39 cellular contexts compared by ENCODE assay signal in genomic region chr10:123361832-123362231, GRCh38.
"Had no signal": no experiment of that assay in that cellular context is flagged by ENCODE, and none has a peak within 500 bp of the region (broad histone marks: within the 10 kb centered on the region; RNA-seq: fewer than 3 reads in every experiment).

No MANE protein-coding gene starts in this region.

- H3K4me3 ChIP-seq: ascending aorta, cardiac muscle cell had no signal

- H3K4me1 ChIP-seq: ascending aorta had no signal

- H3K27ac ChIP-seq: ascending aorta, cardiac muscle cell, VCaP had no signal

- H3K9me3 Mint-ChIP-seq: activated B cell treated with CpG ODN at 0.5 μM for 24 hours; activated CD4-positive, alpha-beta memory T cell treated with anti-CD3 and anti-CD28 coated beads for 36 hours; activated CD4-positive, alpha-beta T cell treated with anti-CD3 and anti-CD28 coated beads, Interleukin-2, amount 10 ng/mL, durations not matched to agents 24 days and 14 days; activated CD8-positive, alpha-beta T cell treated with anti-CD3 and anti-CD28 coated beads for 36 hours; activated naive CD4-positive, alpha-beta T cell treated with anti-CD3 and anti-CD28 coated beads for 36 hours; activated naive CD8-positive, alpha-beta T cell treated with anti-CD3 and anti-CD28 coated beads, Interleukin-2, amount 10 ng/mL, durations not matched to agents 7 days and 5 days; activated naive CD8-positive, alpha-beta T cell treated with anti-CD3 and anti-CD28 coated beads, Interleukin-2, amount 50 U/mL, for 24 hours; activated T-cell treated with anti-CD3 and anti-CD28 coated beads, Interleukin-2, amount 50 U/mL, for 4 hours; activated T-helper 1 cell treated with anti-CD3 and anti-CD28 coated beads, Interleukin-12 subunit alpha, Interleukin-12 subunit beta, Interleukin-2, Interleukin-4 antibody, amounts not matched to agents 30 ng/mL and 10 ng/mL and 1 ng/mL, durations not matched to agents 14 hours and 24 hours and 36 hours; central memory CD8-positive, alpha-beta T cell; T-helper 1 cell treated with Interleukin-12 subunit alpha and Interleukin-12 subunit beta and Interleukin-4 antibody, amounts not matched to agents 30 μg/mL and 1 μg/mL, for 36 hours; T-helper 2 cell treated with Interferon-gamma antibody and Interleukin-4, amounts not matched to agents 5 μg/mL and 100 μg/mL, for 36 hours had no signal

- H3K36me3 Mint-ChIP-seq: activated CD4-positive, alpha-beta memory T cell treated with anti-CD3 and anti-CD28 coated beads for 36 hours; activated naive CD8-positive, alpha-beta T cell treated with anti-CD3 and anti-CD28 coated beads, Interleukin-2, amount 10 ng/mL, durations not matched to agents 7 days and 5 days; brain had no signal

- H3K36me3 ChIP-seq: ascending aorta, cardiac muscle cell had no signal

- FAIRE-seq: bronchial epithelial cell, TTC549 had no signal

- H3K9me3 ChIP-seq: ascending aorta had no signal

- H3K4me1 Mint-ChIP-seq: activated B cell treated with CpG ODN at 0.5 μM for 24 hours; activated CD4-positive, alpha-beta T cell treated with anti-CD3 and anti-CD28 coated beads, Interleukin-2, amount 10 ng/mL, durations not matched to agents 24 days and 14 days; activated naive CD8-positive, alpha-beta T cell treated with anti-CD3 and anti-CD28 coated beads, Interleukin-2, amount 10 ng/mL, durations not matched to agents 7 days and 5 days; activated naive CD8-positive, alpha-beta T cell treated with anti-CD3 and anti-CD28 coated beads, Interleukin-2, amount 50 U/mL, for 24 hours; activated T-helper 17 cell treated with anti-CD3 and anti-CD28 coated beads, Interleukin-2, amount 50 U/mL, for 72 hours; central memory CD8-positive, alpha-beta T cell had no signal

- H3K4me3 Mint-ChIP-seq: activated B cell treated with CpG ODN at 0.5 μM for 24 hours; activated CD4-positive, alpha-beta memory T cell treated with anti-CD3 and anti-CD28 coated beads for 36 hours; activated CD4-positive, alpha-beta T cell treated with anti-CD3 and anti-CD28 coated beads, Interleukin-2, amount 10 ng/mL, durations not matched to agents 24 days and 14 days; activated CD8-positive, alpha-beta T cell treated with anti-CD3 and anti-CD28 coated beads for 36 hours; activated naive CD4-positive, alpha-beta T cell treated with anti-CD3 and anti-CD28 coated beads for 36 hours; activated naive CD8-positive, alpha-beta T cell treated with anti-CD3 and anti-CD28 coated beads, Interleukin-2, amount 10 ng/mL, durations not matched to agents 7 days and 5 days; activated naive CD8-positive, alpha-beta T cell treated with anti-CD3 and anti-CD28 coated beads, Interleukin-2, amount 50 U/mL, for 24 hours; activated T-cell treated with anti-CD3 and anti-CD28 coated beads, Interleukin-2, amount 50 U/mL, for 4 hours; activated T-cell treated with anti-CD3 and anti-CD28 coated beads, Interleukin-2, amount 50 U/mL, for 72 hours; activated T-helper 1 cell treated with anti-CD3 and anti-CD28 coated beads, Interleukin-12 subunit alpha, Interleukin-12 subunit beta, Interleukin-2, Interleukin-4 antibody, amounts not matched to agents 30 ng/mL and 10 ng/mL and 1 ng/mL, durations not matched to agents 14 hours and 24 hours and 36 hours; activated T-helper 17 cell treated with anti-CD3 and anti-CD28 coated beads, Interleukin-2, amount 50 U/mL, for 72 hours; brain; central memory CD8-positive, alpha-beta T cell; T-helper 1 cell treated with Interleukin-12 subunit alpha and Interleukin-12 subunit beta and Interleukin-4 antibody, amounts not matched to agents 30 μg/mL and 1 μg/mL, for 36 hours; T-helper 2 cell treated with Interferon-gamma antibody and Interleukin-4, amounts not matched to agents 5 μg/mL and 100 μg/mL, for 36 hours had no signal

- H3K27ac Mint-ChIP-seq: activated B cell treated with CpG ODN at 0.5 μM for 24 hours; activated CD4-positive, alpha-beta memory T cell treated with anti-CD3 and anti-CD28 coated beads for 36 hours; activated CD4-positive, alpha-beta T cell treated with anti-CD3 and anti-CD28 coated beads, Interleukin-2, amount 10 ng/mL, durations not matched to agents 24 days and 14 days; activated CD8-positive, alpha-beta T cell treated with anti-CD3 and anti-CD28 coated beads for 36 hours; activated naive CD4-positive, alpha-beta T cell treated with anti-CD3 and anti-CD28 coated beads for 36 hours; activated naive CD4-positive, alpha-beta T cell treated with anti-CD3 and anti-CD28 coated beads, Interleukin-2, amount 50 U/mL, for 72 hours; activated naive CD8-positive, alpha-beta T cell treated with anti-CD3 and anti-CD28 coated beads, Interleukin-2, amount 10 ng/mL, durations not matched to agents 7 days and 5 days; activated naive CD8-positive, alpha-beta T cell treated with anti-CD3 and anti-CD28 coated beads, Interleukin-2, amount 50 U/mL, for 24 hours; activated T-cell treated with anti-CD3 and anti-CD28 coated beads, Interleukin-2, amount 50 U/mL, for 72 hours; activated T-helper 1 cell treated with anti-CD3 and anti-CD28 coated beads, Interleukin-12 subunit alpha, Interleukin-12 subunit beta, Interleukin-2, Interleukin-4 antibody, amounts not matched to agents 30 ng/mL and 10 ng/mL and 1 ng/mL, durations not matched to agents 14 hours and 24 hours and 36 hours; activated T-helper 17 cell treated with anti-CD3 and anti-CD28 coated beads, Interleukin-2, amount 50 U/mL, for 72 hours; brain; T-helper 1 cell treated with Interleukin-12 subunit alpha and Interleukin-12 subunit beta and Interleukin-4 antibody, amounts not matched to agents 30 μg/mL and 1 μg/mL, for 36 hours; T-helper 2 cell treated with Interferon-gamma antibody and Interleukin-4, amounts not matched to agents 5 μg/mL and 100 μg/mL, for 36 hours had no signal

- ATAC-seq: activated CD8-positive, alpha-beta T cell treated with anti-CD3 and anti-CD28 coated beads for 36 hours; activated naive CD4-positive, alpha-beta T cell treated with anti-CD3 and anti-CD28 coated beads, Interleukin-2, amount 50 U/mL, for 72 hours; activated naive CD8-positive, alpha-beta T cell treated with anti-CD3 and anti-CD28 coated beads, Interleukin-2, amount 50 U/mL, for 24 hours; activated T-cell treated with anti-CD3 and anti-CD28 coated beads, Interleukin-2, amount 50 U/mL, for 4 hours; activated T-cell treated with anti-CD3 and anti-CD28 coated beads, Interleukin-2, amount 50 U/mL, for 72 hours; activated T-helper 17 cell treated with anti-CD3 and anti-CD28 coated beads, Interleukin-2, amount 50 U/mL, for 72 hours had no signal

- DNase-seq: activated B cell treated with CpG ODN at 0.5 μM for 24 hours; activated CD4-positive, alpha-beta memory T cell treated with anti-CD3 and anti-CD28 coated beads for 36 hours; activated CD4-positive, alpha-beta T cell treated with anti-CD3 and anti-CD28 coated beads for 4 hours; activated CD4-positive, alpha-beta T cell treated with anti-CD3 and anti-CD28 coated beads, Interleukin-2, amount 10 ng/mL, durations not matched to agents 24 days and 14 days; activated CD4-positive, alpha-beta T cell treated with anti-CD3 and anti-CD28 coated beads, Interleukin-2, amount 50 U/mL, for 1 hour; activated CD4-positive, alpha-beta T cell treated with anti-CD3 and anti-CD28 coated beads, Interleukin-2, amount 50 U/mL, for 4 hours; activated CD4-positive, CD25-positive, alpha-beta regulatory T cell treated with anti-CD3 and anti-CD28 coated beads, Interleukin-2, amount 50 U/mL, for 72 hours; activated CD8-positive, alpha-beta memory T cell treated with anti-CD3 and anti-CD28 coated beads, Interleukin-2, amount 50 U/mL, for 4 hours; activated CD8-positive, alpha-beta T cell treated with anti-CD3 and anti-CD28 coated beads for 36 hours; activated effector memory CD4-positive, alpha-beta T cell treated with anti-CD3 and anti-CD28 coated beads, Interleukin-2, amount 50 U/mL, for 16 hours; activated gamma-delta T cell treated with Interleukin-2 at 50 U/mL for 16 hours; activated naive CD4-positive, alpha-beta T cell; activated naive CD4-positive, alpha-beta T cell treated with anti-CD3 and anti-CD28 coated beads for 36 hours; activated naive CD4-positive, alpha-beta T cell treated with anti-CD3 and anti-CD28 coated beads, Interleukin-2, amount 50 U/mL, for 16 hours; activated naive CD8-positive, alpha-beta T cell treated with anti-CD3 and anti-CD28 coated beads, Interleukin-2, amount 10 ng/mL, durations not matched to agents 7 days and 5 days; activated naive CD8-positive, alpha-beta T cell treated with anti-CD3 and anti-CD28 coated beads, Interleukin-2, amount 50 U/mL, for 24 hours; activated T-cell treated with anti-CD3 and anti-CD28 coated beads for 4 hours; activated T-cell treated with anti-CD3 and anti-CD28 coated beads, Interleukin-2, amount 50 U/mL, for 1 hour; activated T-cell treated with anti-CD3 and anti-CD28 coated beads, Interleukin-2, amount 50 U/mL, for 4 hours; activated T-cell treated with anti-CD3 and anti-CD28 coated beads, Interleukin-2, amount 50 U/mL, for 72 hours; amygdala; anterior cingulate cortex; caudate nucleus; cerebellar nuclear complex; T-helper 1 cell; T-helper 2 cell; T-helper 9 cell had no signal

- H3K27me3 ChIP-seq: ascending aorta, cardiac muscle cell had no signal

- H3K27me3 Mint-ChIP-seq: activated B cell treated with CpG ODN at 0.5 μM for 24 hours; activated CD4-positive, alpha-beta memory T cell treated with anti-CD3 and anti-CD28 coated beads for 36 hours; activated CD4-positive, alpha-beta T cell treated with anti-CD3 and anti-CD28 coated beads, Interleukin-2, amount 10 ng/mL, durations not matched to agents 24 days and 14 days; activated CD8-positive, alpha-beta T cell treated with anti-CD3 and anti-CD28 coated beads for 36 hours; activated T-helper 17 cell treated with anti-CD3 and anti-CD28 coated beads, Interleukin-2, amount 50 U/mL, for 72 hours had no signal
